Comparison of ENCODE assay signal across 1 cellular context in genomic region chr21:26167593-26167992, GRCh38.
TF ChIP-seq lines count a peak whose summit lies in the region.

No MANE protein-coding gene starts in this region.

TF ChIP-seq in GM23338, 12 proteins besides CTCF, POLR2A, EP300 and RAD21 (continued from another document):
- TF ChIP-seq ZNF462 (CRISPR knock-in tag; IDR thresholded peaks at IDR 0.05) (no peak), ETS1 (IDR thresholded peaks at IDR 0.05) (no peak), POLR2AphosphoS5 (IDR thresholded peaks at IDR 0.05; ENCODE audit: low read depth) (no peak), REST (IDR thresholded peaks at IDR 0.05; ENCODE audit: unreplicated experiment) (no peak), ZNF114 (CRISPR knock-in tag; IDR thresholded peaks at IDR 0.05) (no peak)
